Comparison of ENCODE assay signal across 8 cellular contexts in the genomic region with DNA sequence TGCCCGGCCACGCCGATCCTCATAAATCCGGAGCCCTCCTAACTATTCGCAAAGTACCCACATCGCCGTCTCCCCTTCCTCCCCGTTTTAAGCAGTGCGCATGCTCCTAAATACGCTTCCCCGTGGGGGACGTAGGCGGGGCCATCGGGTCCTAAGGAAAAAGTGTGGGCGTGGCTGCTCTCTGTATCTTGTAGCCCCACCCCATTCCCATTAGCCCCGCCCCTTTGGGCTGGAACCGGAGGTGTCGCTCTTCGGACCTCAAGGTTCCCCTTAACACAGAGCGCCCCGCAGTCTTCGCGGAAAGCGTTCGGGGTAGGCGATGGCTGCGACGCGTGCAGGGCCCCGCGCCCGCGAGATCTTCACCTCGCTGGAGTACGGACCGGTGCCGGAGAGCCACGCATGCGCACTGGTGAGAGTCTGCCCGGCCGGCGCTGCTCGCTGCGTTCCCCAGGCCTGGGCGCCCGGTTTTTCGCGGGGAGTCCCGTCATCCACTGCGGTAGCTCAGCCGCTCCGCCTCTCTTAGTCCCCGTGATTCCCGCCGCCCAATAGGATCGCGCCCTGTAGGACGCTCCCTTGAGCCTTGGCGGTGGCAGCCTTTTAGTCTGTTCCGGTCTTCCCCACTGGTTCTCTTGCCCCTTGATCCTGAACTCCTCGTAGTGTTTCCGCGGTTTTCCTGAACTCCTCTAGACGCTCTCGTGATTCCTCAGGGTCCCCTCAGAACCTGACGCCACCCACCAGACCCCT. TPM values are rescaled to one million over a fixed set of nuclear protein-coding genes. Genes with fewer than 3 reads are reported as not detected.
DNase-seq lines count a peak whose midpoint lies in the region; ATAC-seq lines count a peak whose summit lies in the region.

A gene (plus strand): TSS at position 213 of the 744 bp plus-strand sequence. CDS start 107 bp downstream, at position 320.

- DNase-seq in CD8-positive, alpha-beta memory T cell, result peak; percentile 96 to 99 (median 99)
- DNase-seq in HS-5 (ENCODE audit: low read depth), result peak; percentile 89
- peak; percentile 98 for DNase-seq in NK-92 treated with Interleukin-12 subunit alpha and Interleukin-12 subunit beta, amount 100 ng/mL, for 24 hours (lab: John Stamatoyannopoulos, UW)
- DNase-seq in activated CD8-positive, alpha-beta memory T cell treated with anti-CD3 and anti-CD28 coated beads for 24 hours, result peak; percentile 99
- peak; percentile 94 for DNase-seq in effector CD8-positive, alpha-beta T cell (lab: John Stamatoyannopoulos, UW)
- DNase-seq in medulla oblongata (ENCODE audit: extremely low spot score), result peak; percentile 99
- peak; percentile 96 for DNase-seq in stimulated activated CD8-positive, alpha-beta memory T cell treated with anti-CD3 and anti-CD28 coated beads, Interleukin-12 subunit alpha, Interleukin-12 subunit beta, amount 100 ng/mL, for 1 hour (ENCODE audit: low read depth)

- POLR2A ChIA-PET in CD8-positive, alpha-beta memory T cell (lab: Charles Lee), result interaction anchor here (0.6 to 3.0 kb wide), 9 partner anchors 9 to 189 kb away, joined by 3 to 62 read pairs (median 5); a partner anchor contains a TSS

- H3K36me3 Mint-ChIP-seq in CD8-positive, alpha-beta memory T cell, result peaks cover 7 to 58% (median 13%) of the 10 kb centered on the region in 3 donors

- peaks cover 13% of the 10 kb centered on the region for H3K36me3 ChIP-seq in CD8-positive, alpha-beta memory T cell (ENCODE audit: insufficient read depth, low read length)

- H3K4me3 ChIP-seq in CD8-positive, alpha-beta memory T cell (ENCODE audit: low read length), result peak within 1 kb of the TSS; percentile 99

- peak; percentile 67 for ATAC-seq in GM19468 (IDR thresholded peaks at IDR 0.05; ENCODE audit: extremely low read depth, unreplicated experiment)

- H3K9me3 ChIP-seq in CD8-positive, alpha-beta memory T cell (ENCODE audit: low read length), result no peaks in the 10 kb centered on the region

- peak within 1 kb of the TSS; percentile 93 to 100 (median 98) for H3K4me3 Mint-ChIP-seq in CD8-positive, alpha-beta memory T cell

- peaks cover 44 to 71% (median 50%) of the 10 kb centered on the region in 3 donors for H3K4me1 Mint-ChIP-seq in CD8-positive, alpha-beta memory T cell

- no peaks in the 10 kb centered on the region for H3K27me3 ChIP-seq in CD8-positive, alpha-beta memory T cell (ENCODE audit: insufficient read depth, low read length, poor library complexity, severe bottlenecking)

- peaks cover 45% of the 10 kb centered on the region for H3K4me1 ChIP-seq in CD8-positive, alpha-beta memory T cell (ENCODE audit: insufficient read depth, low read length)

- peak within 1 kb of the TSS; percentile 80 to 100 (median 100) for H3K27ac Mint-ChIP-seq in CD8-positive, alpha-beta memory T cell

- H3K9me3 Mint-ChIP-seq in CD8-positive, alpha-beta memory T cell, result no peaks in the 10 kb centered on the region

- no peaks in the 10 kb centered on the region for H3K27me3 Mint-ChIP-seq in CD8-positive, alpha-beta memory T cell

- CTCF ChIA-PET in CD8-positive, alpha-beta memory T cell (lab: Charles Lee), result interaction anchor here (1.2 to 4.7 kb wide), 7 partner anchors 8 to 94 kb away, joined by 3 to 51 read pairs (median 5); a partner anchor contains a TSS

- H3K27ac ChIP-seq in CD8-positive, alpha-beta memory T cell (ENCODE audit: low read depth, low read length), result peak within 1 kb of the TSS; percentile 99

RNA-seq across cellular contexts. Expression of the gene that starts here (rescaled TPM):
- total RNA-seq in CD8-positive, alpha-beta memory T cell, result 10 to 100 TPM; 46.7 to 51.8 TPM
- 32.5 TPM for polyA plus RNA-seq in CD8-positive, alpha-beta memory T cell

Comparison
In these comparisons a context has a peak if more than half of its experiments do, and no peak if none do; other contexts are left out.
1. Peak in every context shown above with its lines: DNase-seq, ATAC-seq, H3K4me3 ChIP-seq and H3K27ac ChIP-seq.